20 cellular contexts compared by ENCODE assay signal in the genomic region with DNA sequence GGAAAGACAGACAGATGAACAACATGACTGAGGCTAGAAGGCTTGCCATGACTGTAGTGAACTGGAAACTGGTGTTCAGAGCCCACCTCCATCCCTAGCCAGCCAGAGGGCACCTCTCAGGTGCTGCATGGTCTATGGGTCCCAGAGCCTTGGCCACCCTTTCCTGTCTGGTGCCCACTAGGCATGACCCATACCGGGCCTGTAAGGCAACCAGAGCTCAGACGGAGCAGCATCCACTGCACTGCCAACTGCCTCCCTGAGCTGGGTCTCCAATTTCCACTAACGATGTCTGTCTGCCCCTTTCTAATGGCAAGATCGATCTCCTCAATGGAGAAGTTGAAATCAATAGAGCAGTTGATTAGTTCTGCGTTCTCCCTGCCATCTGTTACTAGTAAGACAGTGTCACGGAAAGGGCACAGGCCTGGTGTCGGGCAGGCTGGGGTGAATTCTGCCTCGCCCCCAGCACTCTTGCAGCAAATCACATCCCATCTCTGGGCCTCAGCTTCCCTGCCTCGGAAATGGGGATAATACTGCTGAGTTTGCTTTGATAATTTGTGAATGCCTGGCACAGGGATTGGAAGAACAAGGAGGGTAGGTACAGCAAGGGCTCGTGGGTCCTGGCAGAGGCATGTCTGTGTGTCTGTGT.
"Had no signal": no experiment of that assay in that cellular context is flagged by ENCODE, and none has a peak within 500 bp of the region (broad histone marks: within the 10 kb centered on the region; RNA-seq: fewer than 3 reads in every experiment).

No MANE protein-coding gene starts in this region.

- H3K36me3 ChIP-seq: esophagus muscularis mucosa, uterus had no signal

- H3K4me1 Mint-ChIP-seq: central memory CD8-positive, alpha-beta T cell; immature natural killer cell had no signal

- H3K4me3 ChIP-seq: body of pancreas, esophagus muscularis mucosa, mucosa of descending colon, skin epidermis, uterus had no signal

- H3K4me1 ChIP-seq: uterus had no signal

- H3K9me3 Mint-ChIP-seq: activated naive CD4-positive, alpha-beta T cell treated with anti-CD3 and anti-CD28 coated beads, Interleukin-2, amount 50 U/mL, for 72 hours; activated T-cell treated with anti-CD3 and anti-CD28 coated beads, Interleukin-2, amount 50 U/mL, for 72 hours; central memory CD8-positive, alpha-beta T cell; stimulated activated naive CD8-positive, alpha-beta T cell treated with anti-CD3 and anti-CD28 coated beads, Interleukin-15, Interleukin-2, amounts not matched to agents 100 ng/mL and 50 ng/mL, for 24 hours had no signal

- H3K27me3 ChIP-seq: body of pancreas, uterus had no signal

- H3K9me3 ChIP-seq: body of pancreas, esophagus muscularis mucosa, mucosa of descending colon, SK-N-SH, uterus had no signal

- H3K36me3 Mint-ChIP-seq: activated naive CD4-positive, alpha-beta T cell treated with anti-CD3 and anti-CD28 coated beads, Interleukin-2, amount 50 U/mL, for 72 hours; immature natural killer cell; naive thymus-derived CD4-positive, alpha-beta T cell had no signal

- H3K27ac Mint-ChIP-seq: activated naive CD4-positive, alpha-beta T cell treated with anti-CD3 and anti-CD28 coated beads, Interleukin-2, amount 50 U/mL, for 72 hours; activated T-cell treated with anti-CD3 and anti-CD28 coated beads, Interleukin-2, amount 50 U/mL, for 72 hours; immature natural killer cell; naive thymus-derived CD4-positive, alpha-beta T cell; stimulated activated naive CD8-positive, alpha-beta T cell treated with anti-CD3 and anti-CD28 coated beads, Interleukin-15, Interleukin-2, amounts not matched to agents 100 ng/mL and 50 ng/mL, for 24 hours had no signal

- H3K27ac ChIP-seq: body of pancreas, esophagus muscularis mucosa, skin epidermis, uterus, VCaP had no signal

- DNase-seq: activated CD4-positive, alpha-beta T cell treated with anti-CD3 and anti-CD28 coated beads for 1 hour; activated CD4-positive, alpha-beta T cell treated with anti-CD3 and anti-CD28 coated beads, Interleukin-2, amount 50 U/mL, for 4 hours; activated gamma-delta T cell; activated T-cell treated with anti-CD3 and anti-CD28 coated beads, Interleukin-2, amount 50 U/mL, for 72 hours; body of pancreas; cortex of kidney; effector CD4-positive, alpha-beta T cell; immature natural killer cell; left cardiac atrium; mucosa of descending colon; naive thymus-derived CD4-positive, alpha-beta T cell; right cardiac atrium; SK-N-SH; uterus had no signal

- H3K4me3 Mint-ChIP-seq: activated T-cell treated with anti-CD3 and anti-CD28 coated beads, Interleukin-2, amount 50 U/mL, for 72 hours; central memory CD8-positive, alpha-beta T cell; immature natural killer cell; naive thymus-derived CD4-positive, alpha-beta T cell; stimulated activated naive CD8-positive, alpha-beta T cell treated with anti-CD3 and anti-CD28 coated beads, Interleukin-15, Interleukin-2, amounts not matched to agents 100 ng/mL and 50 ng/mL, for 24 hours had no signal
